ENCODE assay signal across 1 cellular context in the genomic region with DNA sequence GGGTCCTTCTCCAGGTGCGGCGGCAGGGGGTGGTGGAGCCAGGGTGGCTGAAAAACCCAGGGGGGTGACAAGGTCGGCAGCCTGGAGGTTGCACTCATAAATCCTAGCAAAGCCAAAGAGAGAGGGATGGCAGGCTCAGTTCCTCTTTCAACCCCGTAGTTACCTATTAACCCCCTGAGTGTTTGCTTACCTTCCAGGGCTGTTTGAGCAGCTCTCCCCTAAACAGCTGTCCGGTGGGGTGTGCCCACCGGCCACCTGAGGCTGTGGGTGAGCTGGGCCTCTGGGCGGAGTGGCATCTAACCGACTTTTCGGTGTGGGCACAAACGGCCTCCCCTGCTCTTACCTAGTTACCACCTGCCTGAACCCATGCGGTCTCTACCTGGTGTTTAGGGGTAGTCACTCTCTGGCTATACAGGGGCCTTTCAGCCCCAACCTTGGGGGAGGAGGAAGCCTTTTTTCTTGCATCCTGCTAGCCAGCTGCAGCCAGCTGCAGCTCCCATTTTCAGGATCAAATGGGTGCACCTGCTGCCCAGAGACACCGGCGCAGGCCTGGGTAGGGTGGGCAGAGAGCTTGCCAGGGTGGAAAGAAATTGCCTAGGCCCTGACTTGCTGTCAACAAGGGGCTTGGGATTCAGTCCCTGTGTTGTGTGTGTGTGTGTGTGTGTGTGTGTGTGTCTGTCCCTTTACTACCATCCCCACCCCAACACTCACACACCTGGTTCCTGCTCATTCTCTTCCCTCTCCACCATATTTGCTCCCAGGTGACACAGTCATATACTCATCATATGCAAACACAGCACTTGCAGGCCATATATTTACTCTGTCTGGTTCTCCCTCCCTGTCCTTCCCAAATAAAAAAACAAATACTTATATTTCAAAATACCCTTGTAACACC.
TF ChIP-seq lines count a peak whose summit lies in the region.

No MANE protein-coding gene starts in this region.

TF ChIP-seq in HepG2, 621 proteins besides CTCF, POLR2A, EP300 and RAD21 (continued from another document and continues in another):
- TF ChIP-seq ZNF350 (CRISPR knock-in tag; IDR thresholded peaks at IDR 0.05; ENCODE audit: borderline replicate concordance, low read depth), result peak; percentile 16; the same call in 1 of the 2 replicates
- TF ChIP-seq, protein P1, sequence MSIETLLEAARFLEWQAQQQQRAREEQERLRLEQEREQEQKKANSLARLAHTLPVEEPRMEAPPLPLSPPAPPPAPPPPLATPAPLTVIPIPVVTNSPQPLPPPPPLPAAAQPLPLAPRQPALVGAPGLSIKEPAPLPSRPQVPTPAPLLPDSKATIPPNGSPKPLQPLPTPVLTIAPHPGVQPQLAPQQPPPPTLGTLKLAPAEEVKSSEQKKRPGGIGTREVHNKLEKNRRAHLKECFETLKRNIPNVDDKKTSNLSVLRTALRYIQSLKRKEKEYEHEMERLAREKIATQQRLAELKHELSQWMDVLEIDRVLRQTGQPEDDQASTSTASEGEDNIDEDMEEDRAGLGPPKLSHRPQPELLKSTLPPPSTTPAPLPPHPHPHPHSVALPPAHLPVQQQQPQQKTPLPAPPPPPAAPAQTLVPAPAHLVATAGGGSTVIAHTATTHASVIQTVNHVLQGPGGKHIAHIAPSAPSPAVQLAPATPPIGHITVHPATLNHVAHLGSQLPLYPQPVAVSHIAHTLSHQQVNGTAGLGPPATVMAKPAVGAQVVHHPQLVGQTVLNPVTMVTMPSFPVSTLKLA (IDR thresholded peaks at IDR 0.05), result no peak
- TF ChIP-seq, protein P2, sequence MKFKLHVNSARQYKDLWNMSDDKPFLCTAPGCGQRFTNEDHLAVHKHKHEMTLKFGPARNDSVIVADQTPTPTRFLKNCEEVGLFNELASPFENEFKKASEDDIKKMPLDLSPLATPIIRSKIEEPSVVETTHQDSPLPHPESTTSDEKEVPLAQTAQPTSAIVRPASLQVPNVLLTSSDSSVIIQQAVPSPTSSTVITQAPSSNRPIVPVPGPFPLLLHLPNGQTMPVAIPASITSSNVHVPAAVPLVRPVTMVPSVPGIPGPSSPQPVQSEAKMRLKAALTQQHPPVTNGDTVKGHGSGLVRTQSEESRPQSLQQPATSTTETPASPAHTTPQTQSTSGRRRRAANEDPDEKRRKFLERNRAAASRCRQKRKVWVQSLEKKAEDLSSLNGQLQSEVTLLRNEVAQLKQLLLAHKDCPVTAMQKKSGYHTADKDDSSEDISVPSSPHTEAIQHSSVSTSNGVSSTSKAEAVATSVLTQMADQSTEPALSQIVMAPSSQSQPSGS (CRISPR knock-in tag; IDR thresholded peaks at IDR 0.05), result no peak
- no peak for TF ChIP-seq CBX1 (IDR thresholded peaks at IDR 0.05; ENCODE audit: low read depth)
- TF ChIP-seq ZNF782 (CRISPR knock-in tag; IDR thresholded peaks at IDR 0.05; ENCODE audit: borderline replicate concordance), result no peak
- no peak for TF ChIP-seq HHEX (CRISPR knock-in tag; IDR thresholded peaks at IDR 0.05)
- TF ChIP-seq BRD4 (CRISPR knock-in tag; IDR thresholded peaks at IDR 0.05), result no peak
- TF ChIP-seq SRSF4 (IDR thresholded peaks at IDR 0.05; ENCODE audit: low read depth, low read length, poor library complexity, severe bottlenecking), result no peak
- no peak for TF ChIP-seq ZFP41 (CRISPR knock-in tag; IDR thresholded peaks at IDR 0.05; ENCODE audit: borderline replicate concordance)
- no peak for TF ChIP-seq ZBTB8A (CRISPR knock-in tag; IDR thresholded peaks at IDR 0.05; ENCODE audit: borderline replicate concordance, low read depth)
- TF ChIP-seq, protein P3, sequence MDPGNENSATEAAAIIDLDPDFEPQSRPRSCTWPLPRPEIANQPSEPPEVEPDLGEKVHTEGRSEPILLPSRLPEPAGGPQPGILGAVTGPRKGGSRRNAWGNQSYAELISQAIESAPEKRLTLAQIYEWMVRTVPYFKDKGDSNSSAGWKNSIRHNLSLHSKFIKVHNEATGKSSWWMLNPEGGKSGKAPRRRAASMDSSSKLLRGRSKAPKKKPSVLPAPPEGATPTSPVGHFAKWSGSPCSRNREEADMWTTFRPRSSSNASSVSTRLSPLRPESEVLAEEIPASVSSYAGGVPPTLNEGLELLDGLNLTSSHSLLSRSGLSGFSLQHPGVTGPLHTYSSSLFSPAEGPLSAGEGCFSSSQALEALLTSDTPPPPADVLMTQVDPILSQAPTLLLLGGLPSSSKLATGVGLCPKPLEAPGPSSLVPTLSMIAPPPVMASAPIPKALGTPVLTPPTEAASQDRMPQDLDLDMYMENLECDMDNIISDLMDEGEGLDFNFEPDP (CRISPR knock-in tag; conservative IDR thresholded peaks at IDR 0.05), result no peak
- TF ChIP-seq ZNF24 (IDR thresholded peaks at IDR 0.05), result no peak
- TF ChIP-seq ADNP (CRISPR knock-in tag; IDR thresholded peaks at IDR 0.05), result no peak
- no peak for TF ChIP-seq ZFP36L1 (CRISPR knock-in tag; IDR thresholded peaks at IDR 0.05)
- TF ChIP-seq, protein P4, sequence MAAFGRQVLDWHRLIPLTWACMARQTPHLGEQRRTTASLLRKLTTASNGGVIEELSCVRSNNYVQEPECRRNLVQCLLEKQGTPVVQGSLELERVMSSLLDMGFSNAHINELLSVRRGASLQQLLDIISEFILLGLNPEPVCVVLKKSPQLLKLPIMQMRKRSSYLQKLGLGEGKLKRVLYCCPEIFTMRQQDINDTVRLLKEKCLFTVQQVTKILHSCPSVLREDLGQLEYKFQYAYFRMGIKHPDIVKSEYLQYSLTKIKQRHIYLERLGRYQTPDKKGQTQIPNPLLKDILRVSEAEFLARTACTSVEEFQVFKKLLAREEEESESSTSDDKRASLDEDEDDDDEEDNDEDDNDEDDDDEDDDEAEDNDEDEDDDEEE (CRISPR knock-in tag; IDR thresholded peaks at IDR 0.05), result no peak
- no peak for TF ChIP-seq PPARG (CRISPR knock-in tag; conservative IDR thresholded peaks at IDR 0.05)
- TF ChIP-seq SMAD3 (CRISPR knock-in tag; IDR thresholded peaks at IDR 0.05), result no peak
- TF ChIP-seq NCOA2 (CRISPR knock-in tag; IDR thresholded peaks at IDR 0.05), result no peak
- no peak for TF ChIP-seq ZBTB7A (CRISPR knock-in tag; IDR thresholded peaks at IDR 0.05)
- no peak for TF ChIP-seq TCF12 (IDR thresholded peaks at IDR 0.05)
- TF ChIP-seq TCF12 (CRISPR knock-in tag; IDR thresholded peaks at IDR 0.05), result no peak
- TF ChIP-seq, protein P5, sequence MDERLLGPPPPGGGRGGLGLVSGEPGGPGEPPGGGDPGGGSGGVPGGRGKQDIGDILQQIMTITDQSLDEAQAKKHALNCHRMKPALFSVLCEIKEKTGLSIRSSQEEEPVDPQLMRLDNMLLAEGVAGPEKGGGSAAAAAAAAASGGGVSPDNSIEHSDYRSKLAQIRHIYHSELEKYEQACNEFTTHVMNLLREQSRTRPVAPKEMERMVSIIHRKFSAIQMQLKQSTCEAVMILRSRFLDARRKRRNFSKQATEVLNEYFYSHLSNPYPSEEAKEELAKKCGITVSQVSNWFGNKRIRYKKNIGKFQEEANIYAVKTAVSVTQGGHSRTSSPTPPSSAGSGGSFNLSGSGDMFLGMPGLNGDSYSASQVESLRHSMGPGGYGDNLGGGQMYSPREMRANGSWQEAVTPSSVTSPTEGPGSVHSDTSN (CRISPR knock-in tag; IDR thresholded peaks at IDR 0.05), result no peak
- no peak for TF ChIP-seq KDM4B (CRISPR knock-in tag; IDR thresholded peaks at IDR 0.05)
- TF ChIP-seq ZNF883 (CRISPR knock-in tag; IDR thresholded peaks at IDR 0.05; ENCODE audit: not compliant biosample characterization), result no peak
- no peak for TF ChIP-seq ZSCAN31 (CRISPR knock-in tag; IDR thresholded peaks at IDR 0.05; ENCODE audit: low read depth)
- TF ChIP-seq ZFP1 (CRISPR knock-in tag; IDR thresholded peaks at IDR 0.05), result no peak
- TF ChIP-seq PHF8 (CRISPR knock-in tag; IDR thresholded peaks at IDR 0.05), result no peak
- peak; percentile 54 for TF ChIP-seq ZNF781 (CRISPR knock-in tag; IDR thresholded peaks at IDR 0.05; ENCODE audit: borderline replicate concordance, not compliant biosample characterization)
- TF ChIP-seq, protein P6, sequence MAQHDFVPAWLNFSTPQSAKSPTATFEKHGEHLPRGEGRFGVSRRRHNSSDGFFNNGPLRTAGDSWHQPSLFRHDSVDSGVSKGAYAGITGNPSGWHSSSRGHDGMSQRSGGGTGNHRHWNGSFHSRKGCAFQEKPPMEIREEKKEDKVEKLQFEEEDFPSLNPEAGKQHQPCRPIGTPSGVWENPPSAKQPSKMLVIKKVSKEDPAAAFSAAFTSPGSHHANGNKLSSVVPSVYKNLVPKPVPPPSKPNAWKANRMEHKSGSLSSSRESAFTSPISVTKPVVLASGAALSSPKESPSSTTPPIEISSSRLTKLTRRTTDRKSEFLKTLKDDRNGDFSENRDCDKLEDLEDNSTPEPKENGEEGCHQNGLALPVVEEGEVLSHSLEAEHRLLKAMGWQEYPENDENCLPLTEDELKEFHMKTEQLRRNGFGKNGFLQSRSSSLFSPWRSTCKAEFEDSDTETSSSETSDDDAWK (CRISPR knock-in tag; IDR thresholded peaks at IDR 0.05), result no peak
- TF ChIP-seq RBM22 (optimal IDR thresholded peaks at IDR 0.05; ENCODE audit: low read length), result no peak
- TF ChIP-seq ZKSCAN8 (CRISPR knock-in tag; IDR thresholded peaks at IDR 0.05; ENCODE audit: borderline replicate concordance), result no peak
- TF ChIP-seq PHF20 (CRISPR knock-in tag; IDR thresholded peaks at IDR 0.05), result no peak; the same call in 1 of the 2 replicates
- no peak for TF ChIP-seq ZNF337 (CRISPR knock-in tag; IDR thresholded peaks at IDR 0.05; ENCODE audit: borderline replicate concordance, low read depth)
- TF ChIP-seq, protein P7, sequence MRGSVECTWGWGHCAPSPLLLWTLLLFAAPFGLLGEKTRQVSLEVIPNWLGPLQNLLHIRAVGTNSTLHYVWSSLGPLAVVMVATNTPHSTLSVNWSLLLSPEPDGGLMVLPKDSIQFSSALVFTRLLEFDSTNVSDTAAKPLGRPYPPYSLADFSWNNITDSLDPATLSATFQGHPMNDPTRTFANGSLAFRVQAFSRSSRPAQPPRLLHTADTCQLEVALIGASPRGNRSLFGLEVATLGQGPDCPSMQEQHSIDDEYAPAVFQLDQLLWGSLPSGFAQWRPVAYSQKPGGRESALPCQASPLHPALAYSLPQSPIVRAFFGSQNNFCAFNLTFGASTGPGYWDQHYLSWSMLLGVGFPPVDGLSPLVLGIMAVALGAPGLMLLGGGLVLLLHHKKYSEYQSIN (CRISPR knock-in tag; IDR thresholded peaks at IDR 0.05; ENCODE audit: borderline replicate concordance), result no peak
- TF ChIP-seq, protein P8, sequence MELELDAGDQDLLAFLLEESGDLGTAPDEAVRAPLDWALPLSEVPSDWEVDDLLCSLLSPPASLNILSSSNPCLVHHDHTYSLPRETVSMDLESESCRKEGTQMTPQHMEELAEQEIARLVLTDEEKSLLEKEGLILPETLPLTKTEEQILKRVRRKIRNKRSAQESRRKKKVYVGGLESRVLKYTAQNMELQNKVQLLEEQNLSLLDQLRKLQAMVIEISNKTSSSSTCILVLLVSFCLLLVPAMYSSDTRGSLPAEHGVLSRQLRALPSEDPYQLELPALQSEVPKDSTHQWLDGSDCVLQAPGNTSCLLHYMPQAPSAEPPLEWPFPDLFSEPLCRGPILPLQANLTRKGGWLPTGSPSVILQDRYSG (CRISPR knock-in tag; IDR thresholded peaks at IDR 0.05), result no peak
- TF ChIP-seq ZNF546 (CRISPR knock-in tag; conservative IDR thresholded peaks at IDR 0.05), result no peak
- TF ChIP-seq TBP (CRISPR knock-in tag; IDR thresholded peaks at IDR 0.05), result no peak
- TF ChIP-seq ZNF766 (CRISPR knock-in tag; IDR thresholded peaks at IDR 0.05; ENCODE audit: borderline replicate concordance), result no peak
- TF ChIP-seq ZNF775 (CRISPR knock-in tag; IDR thresholded peaks at IDR 0.05; ENCODE audit: borderline replicate concordance), result no peak
- TF ChIP-seq ZNF75D (CRISPR knock-in tag; IDR thresholded peaks at IDR 0.05; ENCODE audit: borderline replicate concordance), result no peak
- TF ChIP-seq, protein P9, sequence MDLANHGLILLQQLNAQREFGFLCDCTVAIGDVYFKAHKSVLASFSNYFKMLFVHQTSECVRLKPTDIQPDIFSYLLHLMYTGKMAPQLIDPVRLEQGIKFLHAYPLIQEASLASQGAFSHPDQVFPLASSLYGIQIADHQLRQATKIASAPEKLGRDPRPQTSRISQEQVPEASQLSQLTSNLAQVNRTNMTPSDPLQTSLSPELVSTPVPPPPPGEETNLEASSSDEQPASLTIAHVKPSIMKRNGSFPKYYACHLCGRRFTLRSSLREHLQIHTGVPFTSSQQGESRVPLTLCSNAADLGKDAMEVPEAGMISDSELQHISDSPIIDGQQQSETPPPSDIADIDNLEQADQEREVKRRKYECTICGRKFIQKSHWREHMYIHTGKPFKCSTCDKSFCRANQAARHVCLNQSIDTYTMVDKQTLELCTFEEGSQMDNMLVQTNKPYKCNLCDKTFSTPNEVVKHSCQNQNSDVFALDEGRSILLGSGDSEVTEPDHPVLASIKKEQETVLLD (CRISPR knock-in tag; IDR thresholded peaks at IDR 0.05; ENCODE audit: low read depth), result no peak
- TF ChIP-seq PCBP1 (IDR thresholded peaks at IDR 0.05; ENCODE audit: borderline replicate concordance, low read depth, low read length), result no peak
- TF ChIP-seq SOX13 (IDR thresholded peaks at IDR 0.05), result no peak
- peak in 1 of 2 experiments; percentile 36; a peak in 1 of 4 replicates for TF ChIP-seq SOX13 (CRISPR knock-in tag; conservative IDR thresholded peaks at IDR 0.05 in 1 of 2, IDR thresholded peaks at IDR 0.05 in 1 of 2)
- TF ChIP-seq, protein P10, sequence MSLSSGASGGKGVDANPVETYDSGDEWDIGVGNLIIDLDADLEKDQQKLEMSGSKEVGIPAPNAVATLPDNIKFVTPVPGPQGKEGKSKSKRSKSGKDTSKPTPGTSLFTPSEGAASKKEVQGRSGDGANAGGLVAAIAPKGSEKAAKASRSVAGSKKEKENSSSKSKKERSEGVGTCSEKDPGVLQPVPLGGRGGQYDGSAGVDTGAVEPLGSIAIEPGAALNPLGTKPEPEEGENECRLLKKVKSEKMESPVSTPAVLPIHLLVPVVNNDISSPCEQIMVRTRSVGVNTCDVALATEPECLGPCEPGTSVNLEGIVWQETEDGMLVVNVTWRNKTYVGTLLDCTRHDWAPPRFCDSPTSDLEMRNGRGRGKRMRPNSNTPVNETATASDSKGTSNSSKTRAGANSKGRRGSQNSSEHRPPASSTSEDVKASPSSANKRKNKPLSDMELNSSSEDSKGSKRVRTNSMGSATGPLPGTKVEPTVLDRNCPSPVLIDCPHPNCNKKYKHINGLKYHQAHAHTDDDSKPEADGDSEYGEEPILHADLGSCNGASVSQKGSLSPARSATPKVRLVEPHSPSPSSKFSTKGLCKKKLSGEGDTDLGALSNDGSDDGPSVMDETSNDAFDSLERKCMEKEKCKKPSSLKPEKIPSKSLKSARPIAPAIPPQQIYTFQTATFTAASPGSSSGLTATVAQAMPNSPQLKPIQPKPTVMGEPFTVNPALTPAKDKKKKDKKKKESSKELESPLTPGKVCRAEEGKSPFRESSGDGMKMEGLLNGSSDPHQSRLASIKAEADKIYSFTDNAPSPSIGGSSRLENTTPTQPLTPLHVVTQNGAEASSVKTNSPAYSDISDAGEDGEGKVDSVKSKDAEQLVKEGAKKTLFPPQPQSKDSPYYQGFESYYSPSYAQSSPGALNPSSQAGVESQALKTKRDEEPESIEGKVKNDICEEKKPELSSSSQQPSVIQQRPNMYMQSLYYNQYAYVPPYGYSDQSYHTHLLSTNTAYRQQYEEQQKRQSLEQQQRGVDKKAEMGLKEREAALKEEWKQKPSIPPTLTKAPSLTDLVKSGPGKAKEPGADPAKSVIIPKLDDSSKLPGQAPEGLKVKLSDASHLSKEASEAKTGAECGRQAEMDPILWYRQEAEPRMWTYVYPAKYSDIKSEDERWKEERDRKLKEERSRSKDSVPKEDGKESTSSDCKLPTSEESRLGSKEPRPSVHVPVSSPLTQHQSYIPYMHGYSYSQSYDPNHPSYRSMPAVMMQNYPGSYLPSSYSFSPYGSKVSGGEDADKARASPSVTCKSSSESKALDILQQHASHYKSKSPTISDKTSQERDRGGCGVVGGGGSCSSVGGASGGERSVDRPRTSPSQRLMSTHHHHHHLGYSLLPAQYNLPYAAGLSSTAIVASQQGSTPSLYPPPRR (CRISPR knock-in tag; IDR thresholded peaks at IDR 0.05; ENCODE audit: borderline replicate concordance), result peak; percentile 44; the same call in 1 of the 2 replicates
- TF ChIP-seq ZNF543 (CRISPR knock-in tag; IDR thresholded peaks at IDR 0.05), result no peak
